Comparison of ENCODE assay signal across 1 cellular context in the genomic region with DNA sequence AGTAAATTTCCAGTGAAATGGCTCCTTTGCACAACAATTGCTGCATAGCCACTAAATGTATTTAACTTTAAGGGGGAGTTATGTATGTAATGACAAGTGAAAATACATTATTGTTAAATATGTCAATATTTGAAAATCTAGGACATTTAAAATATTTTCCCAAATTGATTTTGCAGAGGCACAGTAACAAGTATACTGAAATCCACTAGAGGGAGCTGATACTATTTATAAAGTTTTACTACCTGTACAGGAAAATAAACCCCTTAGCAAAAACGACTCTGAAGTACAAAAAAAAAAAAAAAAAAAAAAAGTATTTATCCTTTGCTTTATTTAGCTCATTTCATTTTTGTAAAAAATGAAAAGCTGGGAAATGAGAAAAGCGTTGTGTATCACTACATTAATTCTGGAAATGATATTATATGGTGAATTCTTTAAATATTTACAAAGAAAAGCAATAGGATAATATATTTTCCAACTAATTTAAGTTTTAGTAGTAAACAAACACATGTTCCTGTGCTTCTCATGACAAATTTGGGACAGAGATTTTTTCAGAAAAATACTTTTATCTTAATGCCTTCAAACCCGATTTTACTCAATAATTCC.
TF ChIP-seq lines count a peak whose summit lies in the region.

No MANE protein-coding gene starts in this region.

TF ChIP-seq in GM23338, 12 proteins besides CTCF, POLR2A, EP300 and RAD21:
- TF ChIP-seq ZNF462 (CRISPR knock-in tag; IDR thresholded peaks at IDR 0.05) (no peak), EZH2phosphoT487 (IDR thresholded peaks at IDR 0.05; ENCODE audit: unreplicated experiment) (no peak), STAT1 (IDR thresholded peaks at IDR 0.05; ENCODE audit: unreplicated experiment) (no peak), NANOG (IDR thresholded peaks at IDR 0.05; ENCODE audit: borderline replicate concordance) (no peak), CREB1 (CRISPR knock-in tag; IDR thresholded peaks at IDR 0.05; ENCODE audit: low read depth) (no peak), EZH2 (IDR thresholded peaks at IDR 0.05; ENCODE audit: low read depth, unreplicated experiment) (no peak), ZNF331 (CRISPR knock-in tag; IDR thresholded peaks at IDR 0.05; ENCODE audit: low read depth) (no peak)
- TF ChIP-seq, protein P1, sequence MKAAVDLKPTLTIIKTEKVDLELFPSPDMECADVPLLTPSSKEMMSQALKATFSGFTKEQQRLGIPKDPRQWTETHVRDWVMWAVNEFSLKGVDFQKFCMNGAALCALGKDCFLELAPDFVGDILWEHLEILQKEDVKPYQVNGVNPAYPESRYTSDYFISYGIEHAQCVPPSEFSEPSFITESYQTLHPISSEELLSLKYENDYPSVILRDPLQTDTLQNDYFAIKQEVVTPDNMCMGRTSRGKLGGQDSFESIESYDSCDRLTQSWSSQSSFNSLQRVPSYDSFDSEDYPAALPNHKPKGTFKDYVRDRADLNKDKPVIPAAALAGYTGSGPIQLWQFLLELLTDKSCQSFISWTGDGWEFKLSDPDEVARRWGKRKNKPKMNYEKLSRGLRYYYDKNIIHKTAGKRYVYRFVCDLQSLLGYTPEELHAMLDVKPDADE (IDR thresholded peaks at IDR 0.05): no peak
